Comparison of ENCODE assay signal across 12 cellular contexts in genomic region chr12:34396006-34396860, GRCh38.
DNase-seq lines count a peak whose midpoint lies in the region; ATAC-seq, FAIRE-seq and TF ChIP-seq lines count a peak whose summit lies in the region.
"Had no signal": no experiment of that assay in that cellular context is flagged by ENCODE, and none has a peak within 500 bp of the region (broad histone marks: within the 10 kb centered on the region; RNA-seq: fewer than 3 reads in every experiment).

No MANE protein-coding gene starts in this region.

- H2AFZ ChIP-seq in HepG2 (ENCODE audit: low read length), result no peak overlapping the region

- H3K27me3 Mint-ChIP-seq in endodermal cell (ENCODE audit: insufficient read depth), result peaks cover 4% of the 10 kb centered on the region
- H3K27me3 Mint-ChIP-seq: activated naive CD8-positive, alpha-beta T cell had no signal

- 45% methylated on average over 19 of the region's 27 CpGs for WGBS in right lobe of liver (ENCODE audit: insufficient coverage, low coverage, low lambda C conversion rate, missing lambda C conversion rate)
- WGBS in HepG2 (ENCODE audit: low lambda C conversion rate), result 23% methylated on average over 15 of the region's 27 CpGs
- 61 to 65% methylated on average over 23 to 27 of the region's 27 CpGs for WGBS in endodermal cell (ENCODE audit: insufficient coverage in 1 of 2, insufficient read length in 1 of 2), 2 experiments

- TF ChIP-seq POLR2A in right lobe of liver (IDR thresholded peaks at IDR 0.05) (no peak), HepG2 (IDR thresholded peaks at IDR 0.05; ENCODE audit: insufficient read depth in 1 of 2, low read depth in 2 of 2, low read length in 2 of 2) (no peak)

- in situ Hi-C loops in HepG2 (cut with HindIII; ENCODE audit: extremely low pct_ligation_motif_present, low pct_unique_long_range_greater_than_20kb), result no loop called here

- peaks cover 2% of the 10 kb centered on the region for H3K36me3 Mint-ChIP-seq in endodermal cell (ENCODE audit: low read depth)
- H3K36me3 Mint-ChIP-seq: activated naive CD8-positive, alpha-beta T cell had no signal

- H3K9me3 ChIP-seq in right lobe of liver (no peaks in the 10 kb centered on the region), HepG2 (ENCODE audit: low read length) (no peaks in the 10 kb centered on the region), endodermal cell (ENCODE audit: control insufficient read depth, low read length) (peaks cover 21% of the 10 kb centered on the region)

- no peak for ATAC-seq in right lobe of liver
- ATAC-seq in HepG2, result no peak
- no peak for ATAC-seq in omental fat pad (ENCODE audit: low FRiP score)

- H4K20me1 ChIP-seq in HepG2 (ENCODE audit: insufficient read depth, low read length), result no peaks in the 10 kb centered on the region

- intact Hi-C loops in right lobe of liver (cut with DNase I) (no loop called here), HepG2 (cut with micrococcal nuclease; ENCODE audit: unreplicated experiment) (no loop called here)

- CTCF ChIA-PET in HepG2 (lab: Yijun Ruan, JAX; ENCODE audit: low intra/inter-chr PET ratio, low total read pairs), result no interaction called here

- H3K79me2 ChIP-seq in HepG2 (ENCODE audit: insufficient read depth, low read length), result no peaks in the 10 kb centered on the region

- no peak for TF ChIP-seq RAD21 in HepG2 (CRISPR knock-in tag; IDR thresholded peaks at IDR 0.05)

- POLR2A ChIA-PET in HepG2 (lab: Yijun Ruan, JAX), result no interaction called here

- BruUV-seq in HepG2 (replicated peaks; lab: Mats Ljungman, UMichigan), result no TSS peak

- H3K4me3 ChIP-seq in right lobe of liver (no peak overlapping the region), HepG2 (replicated peaks in 1 of 3; ENCODE audit: insufficient read depth in 1 of 3, low read depth in 2 of 3, low read length in 3 of 3) (no peak overlapping the region), endodermal cell (ENCODE audit: low read length) (no peak overlapping the region), foreskin fibroblast (ENCODE audit: low read depth in 1 of 2, low read length in 2 of 2) (no peak overlapping the region)
- H3K4me3 ChIP-seq: thoracic aorta had no signal

- H3K36me3 ChIP-seq in right lobe of liver, result no peaks in the 10 kb centered on the region
- H3K36me3 ChIP-seq in HepG2 (replicated peaks in 1 of 2; ENCODE audit: control insufficient read depth in 1 of 2, insufficient read depth in 2 of 2, low read length in 2 of 2), result no peaks in the 10 kb centered on the region
- no peaks in the 10 kb centered on the region for H3K36me3 ChIP-seq in endodermal cell (ENCODE audit: control insufficient read depth, insufficient read depth, low read length)
- H3K36me3 ChIP-seq: thoracic aorta had no signal

- H3K27ac Mint-ChIP-seq in endodermal cell, result no peak overlapping the region
- H3K27ac Mint-ChIP-seq: activated naive CD8-positive, alpha-beta T cell had no signal

- FAIRE-seq in HepG2 (lab: Jason Lieb, UNC), result no peak
- FAIRE-seq: G401.6 had no signal

- H3K4me2 ChIP-seq in HepG2 (ENCODE audit: low read depth, low read length), result no peak overlapping the region

- H3K27ac ChIP-seq in right lobe of liver (no peak overlapping the region), HepG2 (ENCODE audit: extremely low read length, insufficient read depth, low read length) (no peak overlapping the region), endodermal cell (ENCODE audit: low read depth, low read length) (no peak overlapping the region)
- H3K27ac ChIP-seq: thoracic aorta had no signal

- no peaks in the 10 kb centered on the region for H3K4me1 Mint-ChIP-seq in endodermal cell

- H3K9ac ChIP-seq in HepG2 (ENCODE audit: insufficient read depth, low read depth, low read length), result no peak overlapping the region
- no peak overlapping the region for H3K9ac ChIP-seq in endodermal cell (ENCODE audit: extremely low read depth, low read length, poor library complexity, severe bottlenecking)

- H3K4me3 Mint-ChIP-seq in endodermal cell, result no peak overlapping the region
- H3K4me3 Mint-ChIP-seq: activated naive CD8-positive, alpha-beta T cell had no signal

- H3K4me1 ChIP-seq in right lobe of liver (no peaks in the 10 kb centered on the region), HepG2 (ENCODE audit: insufficient read depth, low read length) (no peaks in the 10 kb centered on the region), endodermal cell (ENCODE audit: control insufficient read depth, insufficient read depth, low read length) (no peaks in the 10 kb centered on the region)

- peak; percentile 7 to 39 (median 19) for DNase-seq in right lobe of liver
- DNase-seq in HepG2 (ENCODE audit: low spot score), result no peak
- DNase-seq in endodermal cell, result peak; percentile 32
- peak; percentile 8 for DNase-seq in omental fat pad (ENCODE audit: low spot score)
- DNase-seq in stimulated activated naive CD4-positive, alpha-beta T cell treated with Interleukin-2 at 50 U/mL for 16 hours (lab: John Stamatoyannopoulos, UW), result no peak
- no peak for DNase-seq in NCI-H524 (lab: John Stamatoyannopoulos, UW)
- no peak for DNase-seq in foreskin fibroblast
- no peak for DNase-seq in EL
- DNase-seq: SHP77 treated with DMSO at 0.1 percent for 48 hours had no signal

- H3K27me3 ChIP-seq in right lobe of liver (no peaks in the 10 kb centered on the region), HepG2 (ENCODE audit: control insufficient read depth in 1 of 2, insufficient read depth in 2 of 2, low read length in 2 of 2) (peaks cover 1 to 5% of the 10 kb centered on the region in 2 experiments; a peak in 4 of 5 replicates), endodermal cell (ENCODE audit: control insufficient read depth, insufficient read depth, low read length, poor library complexity, severe bottlenecking) (no peaks in the 10 kb centered on the region)

- H3K9me3 Mint-ChIP-seq in endodermal cell, result peaks cover 100% of the 10 kb centered on the region

- no peak for TF ChIP-seq CTCF in right lobe of liver (IDR thresholded peaks at IDR 0.05)
- no peak for TF ChIP-seq CTCF in HepG2 (CRISPR knock-in tag; IDR thresholded peaks at IDR 0.05)
- TF ChIP-seq CTCF in endodermal cell (conservative IDR thresholded peaks at IDR 0.05), result no peak
- no peak for TF ChIP-seq CTCF in omental fat pad (IDR thresholded peaks at IDR 0.05)
- TF ChIP-seq CTCF in foreskin fibroblast (IDR thresholded peaks at IDR 0.05; ENCODE audit: low read depth, low read length), result no peak

- no peak for TF ChIP-seq EP300 in HepG2 (IDR thresholded peaks at IDR 0.05; ENCODE audit: low read depth in 2 of 2, low read length in 2 of 2)
- no peak for TF ChIP-seq EP300 in HepG2 (CRISPR knock-in tag; IDR thresholded peaks at IDR 0.05; ENCODE audit: borderline replicate concordance)

TF ChIP-seq in HepG2, 621 proteins besides CTCF, POLR2A, EP300 and RAD21:
- TF ChIP-seq ATF5 (CRISPR knock-in tag; IDR thresholded peaks at IDR 0.05; ENCODE audit: low read depth), result no peak
- TF ChIP-seq ZNF749 (CRISPR knock-in tag; IDR thresholded peaks at IDR 0.05; ENCODE audit: borderline replicate concordance), result no peak
- TF ChIP-seq MYPOP (CRISPR knock-in tag; IDR thresholded peaks at IDR 0.05), result no peak
- no peak for TF ChIP-seq PRMT3 (CRISPR knock-in tag; IDR thresholded peaks at IDR 0.05; ENCODE audit: borderline replicate concordance, low read depth)

Comparison
In these comparisons a context has a peak if more than half of its experiments do, and no peak if none do; other contexts are left out.
1. DNase-seq: peak in right lobe of liver (3 of 3), endodermal cell (single experiment) and omental fat pad (single experiment); none in HepG2 (single experiment), stimulated activated naive CD4-positive, alpha-beta T cell treated with Interleukin-2 at 50 U/mL for 16 hours (single experiment), NCI-H524 (0 of 2), foreskin fibroblast (0 of 2) and EL (single experiment).